10 cellular contexts compared by ENCODE assay signal in the genomic region with DNA sequence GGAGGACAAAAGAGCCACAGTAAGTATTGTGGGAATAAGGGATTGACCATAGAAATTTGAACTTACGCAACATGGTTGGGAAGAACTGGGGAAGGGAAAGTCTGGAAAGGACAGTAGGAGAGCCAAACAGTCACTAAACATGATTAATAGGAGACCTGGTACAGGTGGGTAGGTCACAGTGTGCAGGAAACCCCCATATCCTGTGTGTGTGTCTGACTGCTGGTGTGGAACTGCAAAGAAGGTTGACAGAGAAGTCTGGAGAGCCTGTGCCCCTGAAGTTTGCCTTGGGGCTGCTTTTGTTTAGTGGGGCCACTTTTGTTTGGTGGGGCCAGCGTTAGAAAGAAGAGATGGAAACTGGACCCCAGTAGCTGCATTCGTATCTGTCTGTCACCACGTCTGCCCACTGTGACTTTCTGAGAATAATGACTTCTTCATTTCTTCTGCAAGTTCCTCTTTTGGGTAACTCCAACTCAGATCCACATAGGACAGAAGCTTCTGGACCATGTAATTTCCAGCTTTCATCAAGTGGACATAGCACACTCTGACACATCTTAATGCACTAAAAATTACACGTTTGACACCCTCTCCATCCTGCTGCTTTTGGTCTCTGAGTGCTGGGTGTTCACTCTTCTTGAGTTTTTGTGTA.
A peak's percentile ranks its signal among the peaks of the same experiment; 100 is the strongest.
DNase-seq lines count a peak whose midpoint lies in the region; ATAC-seq and TF ChIP-seq lines count a peak whose summit lies in the region.
"Had no signal": no experiment of that assay in that cellular context is flagged by ENCODE, and none has a peak within 500 bp of the region (broad histone marks: within the 10 kb centered on the region; RNA-seq: fewer than 3 reads in every experiment).

No MANE protein-coding gene starts in this region.

- ATAC-seq in DND-41 (ENCODE audit: insufficient read depth, low read depth) = peak; percentile 67
- peak; percentile 74 for ATAC-seq in GM19438 (IDR thresholded peaks at IDR 0.05; ENCODE audit: low read depth, unreplicated experiment)
- ATAC-seq in HG03045 (IDR thresholded peaks at IDR 0.05; ENCODE audit: unreplicated experiment) = peak; percentile 77
- ATAC-seq: HepG2 had no signal

- H3K4me2 ChIP-seq in DND-41 (ENCODE audit: insufficient read depth, low read length) = no peak overlapping the region

- H3K4me1 ChIP-seq in DND-41 (ENCODE audit: insufficient read depth, low read length) = no peaks in the 10 kb centered on the region

- no peak overlapping the region for H3K9ac ChIP-seq in DND-41 (ENCODE audit: low read depth, low read length)

- no peak overlapping the region for H3K27ac ChIP-seq in DND-41 (ENCODE audit: low read length)

- H3K27me3 ChIP-seq in DND-41 (ENCODE audit: insufficient read depth, low read length, poor library complexity) (no peaks in the 10 kb centered on the region), H7 (ENCODE audit: control insufficient read depth, insufficient read depth, low read length) (peaks cover 2% of the 10 kb centered on the region)

- H3K36me3 ChIP-seq in DND-41 (ENCODE audit: insufficient read depth, low read length) = no peaks in the 10 kb centered on the region
- H3K36me3 ChIP-seq in H7 (replicated peaks; ENCODE audit: control insufficient read depth, insufficient read depth, low read length) = no peaks in the 10 kb centered on the region

- no peak overlapping the region for H3K4me3 ChIP-seq in DND-41 (ENCODE audit: low read depth in 1 of 2, low read length in 2 of 2)
- no peak overlapping the region for H3K4me3 ChIP-seq in H7 (ENCODE audit: insufficient read depth, low read depth, low read length)

- DNase-seq in DND-41 (no peak), OCI-M1 (lab: John Stamatoyannopoulos, UW) (peak; percentile 80), H7 (no peak), GM03348 (ENCODE audit: low spot score) (no peak), kidney tubule cell (ENCODE audit: low spot score) (no peak)
- DNase-seq in effector CD8-positive, alpha-beta T cell (lab: John Stamatoyannopoulos, UW) = no peak
- DNase-seq: NCI-H446 had no signal

- no peaks in the 10 kb centered on the region for H3K79me2 ChIP-seq in DND-41 (ENCODE audit: insufficient read depth, low read length)

- H4K20me1 ChIP-seq in DND-41 (ENCODE audit: insufficient read depth, low read length) = no peaks in the 10 kb centered on the region

- no peak for TF ChIP-seq CTCF in DND-41 (IDR thresholded peaks at IDR 0.05; ENCODE audit: borderline replicate concordance, extremely low read depth, low read length, poor library complexity, severe bottlenecking)

- H2AFZ ChIP-seq in DND-41 (ENCODE audit: low read depth, low read length) = no peak overlapping the region

- no peaks in the 10 kb centered on the region for H3K9me3 ChIP-seq in DND-41 (ENCODE audit: insufficient read depth, low read length, severe bottlenecking)
